Comparison of ENCODE assay signal across 1 cellular context in the genomic region with DNA sequence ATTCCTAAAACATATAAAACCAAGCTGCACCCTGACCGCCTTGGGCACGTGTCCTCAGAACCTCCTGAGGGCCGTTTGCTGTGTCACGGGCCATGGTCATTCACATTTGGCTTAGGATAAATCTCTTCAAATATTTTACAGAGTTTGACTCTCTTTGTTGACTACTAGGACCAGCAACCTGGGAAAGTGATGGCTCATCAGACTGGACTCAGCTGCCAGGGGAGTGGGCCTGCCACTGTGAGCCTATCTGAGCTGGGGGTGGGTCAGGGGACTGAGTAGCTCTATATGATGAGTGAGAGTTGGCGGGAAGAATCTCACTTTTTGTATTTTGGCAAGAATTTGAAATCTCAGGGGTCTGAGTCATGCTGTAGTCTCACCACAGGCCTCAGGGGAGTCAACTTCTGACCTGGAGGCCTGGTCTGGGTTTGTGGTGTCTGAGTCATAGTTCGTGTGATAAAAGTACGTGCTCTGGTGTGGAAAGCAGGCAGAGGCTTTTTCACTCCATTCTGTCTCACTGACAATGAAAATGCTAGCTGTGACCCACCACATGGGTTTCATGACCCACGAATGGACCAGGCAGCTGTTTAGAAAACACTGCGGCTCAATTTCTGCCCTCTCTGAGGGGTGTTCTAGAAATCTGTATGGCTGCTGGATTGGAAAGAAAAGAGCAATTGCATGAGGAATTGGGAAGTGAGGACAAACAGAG.
TF ChIP-seq lines count a peak whose summit lies in the region.

No MANE protein-coding gene starts in this region.

TF ChIP-seq in H1, 55 proteins besides CTCF, POLR2A, EP300 and RAD21:
- no peak for TF ChIP-seq TEAD4 (IDR thresholded peaks at IDR 0.05; ENCODE audit: low read depth, low read length)
- TF ChIP-seq, protein P1, sequence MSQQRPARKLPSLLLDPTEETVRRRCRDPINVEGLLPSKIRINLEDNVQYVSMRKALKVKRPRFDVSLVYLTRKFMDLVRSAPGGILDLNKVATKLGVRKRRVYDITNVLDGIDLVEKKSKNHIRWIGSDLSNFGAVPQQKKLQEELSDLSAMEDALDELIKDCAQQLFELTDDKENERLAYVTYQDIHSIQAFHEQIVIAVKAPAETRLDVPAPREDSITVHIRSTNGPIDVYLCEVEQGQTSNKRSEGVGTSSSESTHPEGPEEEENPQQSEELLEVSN (IDR thresholded peaks at IDR 0.05) = no peak
- TF ChIP-seq JUND (IDR thresholded peaks at IDR 0.05; ENCODE audit: low read length) = no peak
- TF ChIP-seq NANOG (IDR thresholded peaks at IDR 0.05; ENCODE audit: insufficient read depth, low read depth, low read length, poor library complexity, severe bottlenecking) = no peak
- TF ChIP-seq RNF2 (IDR thresholded peaks at IDR 0.05; ENCODE audit: borderline replicate concordance, low read depth, low read length, missing control alignments, poor library complexity, severe bottlenecking) = no peak
- TF ChIP-seq SIX5 (IDR thresholded peaks at IDR 0.05; ENCODE audit: low read depth, low read length) = no peak
- no peak for TF ChIP-seq CBX5 (IDR thresholded peaks at IDR 0.05; ENCODE audit: low read depth, low read length)
- no peak for TF ChIP-seq TBP (IDR thresholded peaks at IDR 0.05; ENCODE audit: low read depth, low read length)
- no peak for TF ChIP-seq KDM1A (IDR thresholded peaks at IDR 0.05; ENCODE audit: borderline replicate concordance, low read length)
- TF ChIP-seq, protein P2, sequence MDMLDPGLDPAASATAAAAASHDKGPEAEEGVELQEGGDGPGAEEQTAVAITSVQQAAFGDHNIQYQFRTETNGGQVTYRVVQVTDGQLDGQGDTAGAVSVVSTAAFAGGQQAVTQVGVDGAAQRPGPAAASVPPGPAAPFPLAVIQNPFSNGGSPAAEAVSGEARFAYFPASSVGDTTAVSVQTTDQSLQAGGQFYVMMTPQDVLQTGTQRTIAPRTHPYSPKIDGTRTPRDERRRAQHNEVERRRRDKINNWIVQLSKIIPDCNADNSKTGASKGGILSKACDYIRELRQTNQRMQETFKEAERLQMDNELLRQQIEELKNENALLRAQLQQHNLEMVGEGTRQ (IDR thresholded peaks at IDR 0.05; ENCODE audit: low read length) = no peak
- no peak for TF ChIP-seq ATF3 (IDR thresholded peaks at IDR 0.05; ENCODE audit: insufficient read depth, low read depth, low read length)
- TF ChIP-seq MAFK (IDR thresholded peaks at IDR 0.05; ENCODE audit: low read depth, low read length) = no peak
- TF ChIP-seq TAF1 (IDR thresholded peaks at IDR 0.05; ENCODE audit: low read depth, low read length) = no peak
- no peak for TF ChIP-seq RXRA (IDR thresholded peaks at IDR 0.05; ENCODE audit: insufficient read depth, low read depth, low read length)
- TF ChIP-seq PHF8 (conservative IDR thresholded peaks at IDR 0.05; ENCODE audit: low read depth, low read length) = no peak
- no peak for TF ChIP-seq NRF1 (IDR thresholded peaks at IDR 0.05; ENCODE audit: low read depth, low read length)
- no peak for TF ChIP-seq BACH1 (IDR thresholded peaks at IDR 0.05; ENCODE audit: low read length)
- TF ChIP-seq CTBP2 (IDR thresholded peaks at IDR 0.05; ENCODE audit: borderline replicate concordance, insufficient read depth, insufficient read length, low read length) = no peak
